In the genomic region with DNA sequence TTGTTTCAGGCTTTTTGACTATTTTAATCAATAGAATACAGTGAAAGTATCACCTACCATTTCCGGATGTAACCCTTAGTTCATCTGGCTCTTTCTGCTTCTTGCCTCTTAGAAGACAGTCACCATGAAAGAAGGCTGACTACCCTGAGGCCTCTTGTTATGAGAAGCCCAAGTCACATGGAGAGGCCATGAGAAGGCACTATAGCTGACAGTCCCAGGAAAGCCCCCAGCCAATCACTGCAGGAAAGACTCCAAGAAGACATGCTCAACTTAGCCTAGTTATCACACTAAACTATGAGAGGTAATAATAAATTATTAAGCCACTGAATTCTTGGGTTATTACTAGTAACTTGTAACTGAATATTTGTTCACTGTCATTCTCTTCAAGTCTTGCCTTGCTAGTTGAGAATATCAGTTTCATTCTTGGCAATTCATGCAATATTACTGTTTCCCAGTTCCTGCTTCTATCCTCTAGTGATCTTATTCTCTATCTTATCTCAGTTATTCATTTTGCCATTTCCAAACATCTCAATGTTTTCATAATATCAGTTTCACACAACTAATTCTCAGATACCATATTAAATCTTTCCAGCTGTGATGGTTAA, we compare ENCODE assay signal across 13 cellular contexts. TPM values are rescaled to one million over a fixed set of nuclear protein-coding genes. Genes with fewer than 3 reads are reported as not detected.
DNase-seq lines count a peak whose midpoint lies in the region; ATAC-seq and TF ChIP-seq lines count a peak whose summit lies in the region.
"Had no signal": no experiment of that assay in that cellular context is flagged by ENCODE, and none has a peak within 500 bp of the region (broad histone marks: within the 10 kb centered on the region; RNA-seq: fewer than 3 reads in every experiment).

No MANE protein-coding gene starts in this region.

- peaks cover 17% of the 10 kb centered on the region for H3K79me1 ChIP-seq in trophoblast cell (ENCODE audit: low read length)

- POLR2A ChIA-PET in CD4-positive, alpha-beta T cell (lab: Charles Lee), result no interaction called here

- H3K27me3 ChIP-seq in left ventricle myocardium inferior (ENCODE audit: low read depth), result no peaks in the 10 kb centered on the region
- no peaks in the 10 kb centered on the region for H3K27me3 ChIP-seq in trophoblast cell (ENCODE audit: insufficient read depth, low read length)
- H3K27me3 ChIP-seq in CD4-positive, alpha-beta T cell (ENCODE audit: control insufficient read depth, insufficient read depth, low read length), result no peaks in the 10 kb centered on the region
- H3K27me3 ChIP-seq: ascending aorta had no signal

- no peak overlapping the region for H3K14ac ChIP-seq in trophoblast cell (ENCODE audit: low read length)

- H4K12ac ChIP-seq in trophoblast cell (ENCODE audit: low read depth, low read length), result no peak overlapping the region

- no CpG with 5 or more reads among the region's 1 CpG for WGBS in trophoblast cell (ENCODE audit: extremely low coverage, insufficient coverage, insufficient read length)

- no peak overlapping the region for H4K91ac ChIP-seq in trophoblast cell (ENCODE audit: low read depth, low read length)

- H3K4me3 ChIP-seq in left ventricle myocardium inferior, result no peak overlapping the region
- no peak overlapping the region for H3K4me3 ChIP-seq in trophoblast cell (ENCODE audit: low read depth, low read length)
- H3K4me3 ChIP-seq: ascending aorta had no signal

- H3K4me1 ChIP-seq in left ventricle myocardium inferior, result peaks cover 20% of the 10 kb centered on the region
- H3K4me1 ChIP-seq in trophoblast cell (ENCODE audit: control insufficient read depth in 1 of 2, insufficient read depth in 2 of 2, low read length in 2 of 2), result peaks cover 5% of the 10 kb centered on the region in 2 experiments

- no peak overlapping the region for H3K18ac ChIP-seq in trophoblast cell (ENCODE audit: low read length)

- H3K27me3 Mint-ChIP-seq in CD4-positive, alpha-beta T cell, result no peaks in the 10 kb centered on the region

- no peak overlapping the region for H2AK5ac ChIP-seq in trophoblast cell (ENCODE audit: low read length)

- H3K4me1 Mint-ChIP-seq in CD4-positive, alpha-beta T cell (ENCODE audit: low read depth), result no peaks in the 10 kb centered on the region

- H3K4me2 ChIP-seq in trophoblast cell (ENCODE audit: low read length), result no peak overlapping the region

- H3K9ac ChIP-seq in trophoblast cell (ENCODE audit: low read length), result no peak overlapping the region

- intact Hi-C loops in left ventricle myocardium inferior (cut with micrococcal nuclease) (no loop called here), cardiac septum (cut with DNase I) (no loop called here)
- intact Hi-C loops in CD4-positive, alpha-beta T cell (cut with DNase I, micrococcal nuclease), result no loop called here

- H3K79me2 ChIP-seq in trophoblast cell (ENCODE audit: control insufficient read depth, insufficient read depth, low read length, poor library complexity), result no peaks in the 10 kb centered on the region

- H3K4me3 Mint-ChIP-seq in CD4-positive, alpha-beta T cell, result no peak overlapping the region
- H3K4me3 Mint-ChIP-seq: activated T-cell treated with anti-CD3 and anti-CD28 coated beads, Interleukin-2, amount 50 U/mL, for 4 hours had no signal

- no peak for TF ChIP-seq CTCF in left ventricle myocardium inferior (IDR thresholded peaks at IDR 0.05; ENCODE audit: borderline replicate concordance)
- no peak for TF ChIP-seq CTCF in CD4-positive, alpha-beta T cell (IDR thresholded peaks at IDR 0.05)

- peak overlapping the region; percentile 15 for H2BK120ac ChIP-seq in trophoblast cell (ENCODE audit: insufficient read depth, low read length, poor library complexity)

- H3K36me3 ChIP-seq in left ventricle myocardium inferior (no peaks in the 10 kb centered on the region), trophoblast cell (ENCODE audit: control insufficient read depth in 1 of 2, insufficient read depth in 2 of 2, low read length in 2 of 2) (no peaks in the 10 kb centered on the region)
- H3K36me3 ChIP-seq: ascending aorta, WERI-Rb-1 had no signal

- H3K23ac ChIP-seq in trophoblast cell (ENCODE audit: low read length), result no peak overlapping the region

- H2BK12ac ChIP-seq in trophoblast cell (ENCODE audit: low read length), result no peak overlapping the region

- H4K8ac ChIP-seq in trophoblast cell (ENCODE audit: low read depth, low read length), result no peak overlapping the region

- H3K9me3 ChIP-seq in left ventricle myocardium inferior (replicated peaks) (no peaks in the 10 kb centered on the region), trophoblast cell (ENCODE audit: insufficient read depth, low read depth, low read length) (no peaks in the 10 kb centered on the region)
- no peaks in the 10 kb centered on the region for H3K9me3 ChIP-seq in CD4-positive, alpha-beta T cell (ENCODE audit: control insufficient read depth, low read length)
- H3K9me3 ChIP-seq: ascending aorta had no signal

- no peak overlapping the region for H2AFZ ChIP-seq in trophoblast cell (ENCODE audit: insufficient read depth, low read length, poor library complexity)

- H3K27ac ChIP-seq in left ventricle myocardium inferior (replicated peaks), result peak overlapping the region; percentile 43
- no peak overlapping the region for H3K27ac ChIP-seq in trophoblast cell (ENCODE audit: low read depth, low read length)
- H3K27ac ChIP-seq in CD4-positive, alpha-beta T cell (ENCODE audit: low read depth, low read length), result no peak overlapping the region
- H3K27ac ChIP-seq: ascending aorta, WERI-Rb-1 had no signal

- H3K4ac ChIP-seq in trophoblast cell (ENCODE audit: low read depth, low read length), result no peak overlapping the region

- no peaks in the 10 kb centered on the region for H3K36me3 Mint-ChIP-seq in CD4-positive, alpha-beta T cell (ENCODE audit: low read depth)

- no peak overlapping the region for H2BK5ac ChIP-seq in trophoblast cell (ENCODE audit: low read depth, low read length, poor library complexity)

- CTCF ChIA-PET in CD4-positive, alpha-beta T cell (lab: Charles Lee), result no interaction called here

- peaks cover 2% of the 10 kb centered on the region for H3K9me3 Mint-ChIP-seq in CD4-positive, alpha-beta T cell

- H3K27ac Mint-ChIP-seq in CD4-positive, alpha-beta T cell, result no peak overlapping the region

- peak; percentile 70 for ATAC-seq in HG02571 (IDR thresholded peaks at IDR 0.05; ENCODE audit: unreplicated experiment)
- peak; percentile 76 for ATAC-seq in HG03378 (IDR thresholded peaks at IDR 0.05; ENCODE audit: unreplicated experiment)
- ATAC-seq in CD4-positive, alpha-beta T cell (ENCODE audit: poor library complexity), result no peak
- ATAC-seq: activated T-cell treated with anti-CD3 and anti-CD28 coated beads, Interleukin-2, amount 50 U/mL, for 4 hours had no signal

- DNase-seq in left ventricle myocardium inferior (no peak), cardiac septum (ENCODE audit: low spot score) (no peak), trophoblast cell (no peak), cerebellar nuclear complex (lab: John Stamatoyannopoulos, UW) (no peak)
- DNase-seq in activated effector memory CD4-positive, alpha-beta T cell treated with Interleukin-2 at 50 U/mL for 16 hours, result no peak
- DNase-seq in CD4-positive, alpha-beta T cell, result no peak
- DNase-seq: activated T-cell treated with anti-CD3 and anti-CD28 coated beads, Interleukin-2, amount 50 U/mL, for 4 hours; DMS 273 treated with DMSO at 0.1 percent for 48 hours; substantia nigra; WERI-Rb-1 had no signal

RNA-seq across cellular contexts. Expression of gene GUCY1A1, which starts 57.1 kb away (rescaled TPM):
- total RNA-seq in left ventricle myocardium inferior (43.0 TPM), cardiac septum (40.5 TPM)
- 24.7 and 25.9 TPM in 2 replicates for polyA plus RNA-seq in trophoblast cell (2013)
- total RNA-seq in CD4-positive, alpha-beta T cell, result not detected

Comparison
In these comparisons a context has a peak if more than half of its experiments do, and no peak if none do; other contexts are left out.
1. RNA of gene GUCY1A1, which starts 57.1 kb away (total RNA-seq): 43.0 TPM in left ventricle myocardium inferior (single experiment) and 40.5 TPM in cardiac septum (single experiment); not detected in CD4-positive, alpha-beta T cell; every median in the first group is over 10 times any median in the second.